25 cellular contexts compared by ENCODE assay signal in genomic region chr15:82567661-82568060, GRCh38. TPM values are rescaled to one million over a fixed set of nuclear protein-coding genes. Genes with fewer than 3 reads are reported as not detected.
DNase-seq lines count a peak whose midpoint lies in the region; ATAC-seq, FAIRE-seq and TF ChIP-seq lines count a peak whose summit lies in the region.
"Had no signal": no experiment of that assay in that cellular context is flagged by ENCODE, and none has a peak within 500 bp of the region (broad histone marks: within the 10 kb centered on the region; RNA-seq: fewer than 3 reads in every experiment).

No MANE protein-coding gene starts in this region.

- H3K36me3 Mint-ChIP-seq in Caco-2 (ENCODE audit: insufficient read depth, unreplicated experiment), result peaks cover 11% of the 10 kb centered on the region
- no peaks in the 10 kb centered on the region for H3K36me3 Mint-ChIP-seq in activated T-cell treated with anti-CD3 and anti-CD28 coated beads, Interleukin-2, amount 50 U/mL, for 24 hours (ENCODE audit: low read depth)
- H3K36me3 Mint-ChIP-seq: CD14-positive monocyte; CD4-positive, alpha-beta memory T cell; CD4-positive, CD25-positive, alpha-beta regulatory T cell; CD8-positive, alpha-beta memory T cell had no signal

- H3K4me1 Mint-ChIP-seq in Caco-2 (ENCODE audit: low read depth, unreplicated experiment), result peaks cover 24% of the 10 kb centered on the region
- no peaks in the 10 kb centered on the region for H3K4me1 Mint-ChIP-seq in activated T-cell treated with anti-CD3 and anti-CD28 coated beads, Interleukin-2, amount 50 U/mL, for 24 hours (ENCODE audit: low read depth)
- H3K4me1 Mint-ChIP-seq: CD4-positive, alpha-beta memory T cell; CD4-positive, CD25-positive, alpha-beta regulatory T cell; CD8-positive, alpha-beta memory T cell had no signal

- DNase-seq in Caco-2 (no peak), K562 (ENCODE audit: extremely low read depth in 1 of 4, low spot score in 3 of 4) (peak in 1 of 4 experiments; percentile 19), osteoblast (ENCODE audit: insufficient read length, low spot score, missing footprints) (no peak), vagina (ENCODE audit: extremely low spot score in 2 of 2) (peak; percentile 19 to 56), head of caudate nucleus (no peak), occipital lobe (lab: John Stamatoyannopoulos, UW) (no peak)
- DNase-seq in activated T-cell treated with anti-CD3 and anti-CD28 coated beads, Interleukin-2, amount 50 U/mL, for 24 hours, result no peak
- DNase-seq: 8988T; ACHN; BE2C; C1 segment of cervical spinal cord; Calu3; CD4-positive, alpha-beta memory T cell; CD4-positive, CD25-positive, alpha-beta regulatory T cell; CD8-positive, alpha-beta memory T cell; COR-L47; DMS79 treated with DMSO at 0.1 percent for 48 hours; GF-D8 had no signal

- H3K4me3 Mint-ChIP-seq in Caco-2 (ENCODE audit: unreplicated experiment), result no peak overlapping the region
- H3K4me3 Mint-ChIP-seq in activated T-cell treated with anti-CD3 and anti-CD28 coated beads, Interleukin-2, amount 50 U/mL, for 24 hours, result no peak overlapping the region
- H3K4me3 Mint-ChIP-seq: CD14-positive monocyte; CD4-positive, alpha-beta memory T cell; CD4-positive, CD25-positive, alpha-beta regulatory T cell; CD8-positive, alpha-beta memory T cell had no signal

- H3K27me3 ChIP-seq in Caco-2 (replicated peaks; ENCODE audit: control insufficient read depth, insufficient read depth, low read length) (no peaks in the 10 kb centered on the region), K562 (ENCODE audit: control insufficient read depth in 2 of 2, insufficient read depth in 2 of 2, low read length in 2 of 2) (no peaks in the 10 kb centered on the region), osteoblast (ENCODE audit: insufficient read depth, low read length) (no peaks in the 10 kb centered on the region), vagina (no peaks in the 10 kb centered on the region)
- H3K27me3 ChIP-seq: BE2C, BLaER1 had no signal

- intact Hi-C loops in Caco-2 (cut with micrococcal nuclease; ENCODE audit: unreplicated experiment) (loop anchor here (2.0 kb wide), 1 partner anchor 241 kb away; the partner anchor contains the start of gene WHAMM), K562 (cut with micrococcal nuclease) (loop anchor here (5.0 kb wide), 1 partner anchor 65 kb away; no protein-coding TSS in a partner anchor), vagina (cut with DNase I) (no loop called here), head of caudate nucleus (cut with DNase I) (no loop called here)

- TF ChIP-seq POLR2A in K562 (conservative IDR thresholded peaks at IDR 0.05), result no peak
- no peak for TF ChIP-seq POLR2A in vagina (IDR thresholded peaks at IDR 0.05)

- H3K4me3 ChIP-seq in Caco-2 (ENCODE audit: low read depth, low read length) (no peak overlapping the region), K562 (no peak overlapping the region), osteoblast (ENCODE audit: insufficient read depth, low read length) (no peak overlapping the region), vagina (no peak overlapping the region)
- H3K4me3 ChIP-seq: BLaER1 had no signal

- TF ChIP-seq EP300 in K562 (IDR thresholded peaks at IDR 0.05; ENCODE audit: low read length), result no peak

- CTCF ChIA-PET in Caco-2 (lab: Charles Lee), result no interaction called here
- CTCF ChIA-PET in K562 (lab: Yijun Ruan, JAX; ENCODE audit: low intra/inter-chr PET ratio), result no interaction called here

- H3K4me2 ChIP-seq in K562 (ENCODE audit: insufficient read depth, low read length) (no peak overlapping the region), osteoblast (ENCODE audit: insufficient read depth, low read length) (no peak overlapping the region)
- H3K4me2 ChIP-seq: BLaER1 had no signal

- in situ Hi-C loops in K562 (cut with MboI), result no loop called here

- H3K27ac Mint-ChIP-seq in Caco-2 (ENCODE audit: unreplicated experiment), result peak overlapping the region; percentile 97
- H3K27ac Mint-ChIP-seq in activated T-cell treated with anti-CD3 and anti-CD28 coated beads, Interleukin-2, amount 50 U/mL, for 24 hours, result no peak overlapping the region
- H3K27ac Mint-ChIP-seq: CD14-positive monocyte; CD4-positive, alpha-beta memory T cell; CD4-positive, CD25-positive, alpha-beta regulatory T cell; CD8-positive, alpha-beta memory T cell had no signal

- H4K20me1 ChIP-seq in K562 (replicated peaks; ENCODE audit: control insufficient read depth, insufficient read depth, low read length) (peaks cover 10% of the 10 kb centered on the region), osteoblast (ENCODE audit: insufficient read depth, low read length) (no peaks in the 10 kb centered on the region)
- H4K20me1 ChIP-seq: BLaER1 had no signal

- H3K79me2 ChIP-seq in K562 (ENCODE audit: control insufficient read depth, insufficient read depth, low read length), result no peaks in the 10 kb centered on the region; the same call in 2 of the 3 replicates
- peaks cover 33% of the 10 kb centered on the region for H3K79me2 ChIP-seq in osteoblast (ENCODE audit: insufficient read depth, low read length)

- H3K9ac ChIP-seq in K562 (ENCODE audit: insufficient read depth in 1 of 2, low read depth in 2 of 2, low read length in 2 of 2), result peak overlapping the region in 1 of 2 experiments; percentile 6; a peak in 1 of 4 replicates
- H3K9ac ChIP-seq: BLaER1 had no signal

- H3K27me3 Mint-ChIP-seq in Caco-2 (ENCODE audit: insufficient read depth, unreplicated experiment), result no peaks in the 10 kb centered on the region
- peaks cover 21% of the 10 kb centered on the region for H3K27me3 Mint-ChIP-seq in activated T-cell treated with anti-CD3 and anti-CD28 coated beads, Interleukin-2, amount 50 U/mL, for 24 hours

- BruUV-seq in Caco-2 (replicated peaks; lab: Mats Ljungman, UMichigan), result no TSS peak
- no TSS peak for BruUV-seq in K562 (replicated peaks; lab: Mats Ljungman, UMichigan)

- H3K9me1 ChIP-seq in K562 (ENCODE audit: control insufficient read depth, insufficient read depth, low read length), result peaks cover 4% of the 10 kb centered on the region

- no peak overlapping the region for H3K27ac ChIP-seq in K562 (ENCODE audit: extremely low read depth, low read depth, low read length)
- H3K27ac ChIP-seq in osteoblast (ENCODE audit: low read depth, low read length), result peak overlapping the region; percentile 85
- H3K27ac ChIP-seq in vagina, result no peak overlapping the region
- H3K27ac ChIP-seq: BLaER1 had no signal

- TF ChIP-seq RAD21 in K562 (CRISPR knock-in tag; conservative IDR thresholded peaks at IDR 0.05 in 1 of 2, IDR thresholded peaks at IDR 0.05 in 1 of 2), result no peak

- 5% methylated on average over 2 of the region's 2 CpGs for WGBS in K562 (ENCODE audit: insufficient coverage, low coverage, missing lambda C conversion rate)

- POLR2A ChIA-PET in Caco-2 (lab: Charles Lee) (interaction anchor here (1.0 to 1.7 kb wide), 2 partner anchors 24 to 27 kb away, joined by 3 to 13 read pairs; partner anchors contain the start of gene RPS17), K562 (lab: Yijun Ruan, JAX) (interaction anchor here (0.5 to 2.1 kb wide), 2 partner anchors 32 to 217 kb away, joined by 3 to 5 read pairs; no protein-coding TSS in a partner anchor)

- H3K9me3 Mint-ChIP-seq in Caco-2 (ENCODE audit: unreplicated experiment), result no peaks in the 10 kb centered on the region
- H3K9me3 Mint-ChIP-seq in activated T-cell treated with anti-CD3 and anti-CD28 coated beads, Interleukin-2, amount 50 U/mL, for 24 hours, result no peaks in the 10 kb centered on the region
- H3K9me3 Mint-ChIP-seq: CD14-positive monocyte; CD4-positive, alpha-beta memory T cell; CD8-positive, alpha-beta memory T cell had no signal

- H3K36me3 ChIP-seq in Caco-2 (ENCODE audit: control insufficient read depth, insufficient read depth, low read length) (no peaks in the 10 kb centered on the region), K562 (ENCODE audit: control insufficient read depth, insufficient read depth, low read length) (peaks cover 62% of the 10 kb centered on the region), osteoblast (ENCODE audit: insufficient read depth, low read length) (no peaks in the 10 kb centered on the region), vagina (no peaks in the 10 kb centered on the region)
- H3K36me3 ChIP-seq: BE2C, BLaER1 had no signal

- FAIRE-seq in K562 (lab: Jason Lieb, UNC), result no peak
- FAIRE-seq: A204.1, D721Med, G401.6, GM12891, GM18507 had no signal

- H2AFZ ChIP-seq in K562 (ENCODE audit: low read depth, low read length) (no peak overlapping the region), osteoblast (ENCODE audit: low read length) (no peak overlapping the region)

- peak; percentile 37 for ATAC-seq in K562

- no peak for TF ChIP-seq CTCF in Caco-2 (IDR thresholded peaks at IDR 0.05; ENCODE audit: insufficient read depth in 1 of 2, low read depth in 1 of 2, low read length in 1 of 2, severe bottlenecking in 1 of 2, unreplicated experiment in 1 of 2)
- TF ChIP-seq CTCF in K562 (IDR thresholded peaks at IDR 0.05 in 2 of 3, conservative IDR thresholded peaks at IDR 0.05 in 1 of 3; ENCODE audit: insufficient read depth in 2 of 3, low read depth in 1 of 3, low read length in 3 of 3), result no peak
- TF ChIP-seq CTCF in osteoblast (IDR thresholded peaks at IDR 0.05; ENCODE audit: extremely low read depth, low read depth, low read length), result no peak
- no peak for TF ChIP-seq CTCF in vagina (IDR thresholded peaks at IDR 0.05)

- H3K4me1 ChIP-seq in Caco-2 (peaks cover 18% of the 10 kb centered on the region), K562 (replicated peaks in 1 of 2; ENCODE audit: control insufficient read depth in 2 of 2, insufficient read depth in 2 of 2, low read length in 2 of 2) (peaks cover 21% of the 10 kb centered on the region in 2 experiments; a peak in 4 of 5 replicates), osteoblast (ENCODE audit: insufficient read depth, low read length) (peaks cover 40% of the 10 kb centered on the region), vagina (peaks cover 29% of the 10 kb centered on the region)

- H3K9me3 ChIP-seq in Caco-2 (no peaks in the 10 kb centered on the region), K562 (replicated peaks; ENCODE audit: control insufficient read depth, insufficient read depth, low read depth, low read length) (no peaks in the 10 kb centered on the region), osteoblast (ENCODE audit: low read depth, low read length) (no peaks in the 10 kb centered on the region), vagina (no peaks in the 10 kb centered on the region)
- H3K9me3 ChIP-seq: BE2C, BLaER1 had no signal

RNA-seq across cellular contexts. Expression of gene RPS17, which starts 27.4 kb away (rescaled TPM):
- total RNA-seq in Caco-2 (2022) (1,992 and 2,047 TPM in 2 replicates), K562 (2014; rRNA removed) (4,669 and 6,363 TPM in 2 replicates), K562 (2014; rRNA removed; fragmentation: Illumina TruSeq; extraction: Trizol) (4,513 and 5,229 TPM in 2 replicates), K562 (2015; rRNA removed; fragmentation: Illumina TruSeq; extraction: Trizol) (5,690 and 6,000 TPM in 2 replicates), K562 (2021) (2,376 and 2,708 TPM in 2 replicates), osteoblast (1,188 and 1,195 TPM in 2 replicates), vagina (1,829 TPM), occipital lobe (1,719 TPM)
- 288 and 405 TPM in 2 replicates for total RNA-seq in K562 (2011; cell fraction: chromatin; rRNA removed; ENCODE audit: low replicate concordance)
- 802 and 812 TPM in 2 replicates for total RNA-seq in K562 (2011; cell fraction: nucleolus; rRNA removed)
- 889 and 1,793 TPM in 2 replicates for total RNA-seq in K562 (2011; cell fraction: nucleoplasm; rRNA removed)
- polyA plus RNA-seq in K562 (2011; rRNA removed) (5,062 and 5,477 TPM in 2 replicates), K562 (2014; fragmentation: Illumina TruSeq; extraction: Trizol) (2,686 and 3,105 TPM in 2 replicates), K562 (2014; fragmentation: Nextera tagmentation; extraction: Ambion mirVana) (1,000 to 10,000 TPM; 1,988 to 2,233 TPM), K562 (2014; rRNA removed) (6,515 and 6,851 TPM in 2 replicates)
- polyA plus RNA-seq in K562 (2011; cell fraction: cytosol; rRNA removed), result 3,204 and 5,121 TPM in 2 replicates
- polyA plus RNA-seq in K562 (2011; cell fraction: nucleus; rRNA removed), result 1,138 and 2,084 TPM in 2 replicates
- polyA plus RNA-seq in K562 (2012), result 4,007 and 4,409 TPM in 2 replicates
- polyA minus RNA-seq in K562 (2011; rRNA and poly(A)+ RNA removed), result 1,664 and 1,697 TPM in 2 replicates
- 653 and 953 TPM in 2 replicates for polyA minus RNA-seq in K562 (2011; cell fraction: cytosol; rRNA and poly(A)+ RNA removed)
- 297 and 420 TPM in 2 replicates for polyA minus RNA-seq in K562 (2011; cell fraction: nucleus; rRNA and poly(A)+ RNA removed)

Comparison
In these comparisons a context has a peak if more than half of its experiments do, and no peak if none do; other contexts are left out.
1. DNase-seq: peak in vagina (2 of 2); none in Caco-2 (0 of 2), osteoblast (single experiment), head of caudate nucleus (0 of 42), occipital lobe (single experiment) and activated T-cell treated with anti-CD3 and anti-CD28 coated beads, Interleukin-2, amount 50 U/mL, for 24 hours (single experiment).
2. intact Hi-C loops: an anchor here in Caco-2 (2.0 kb wide) and K562 (5.0 kb wide); none called in vagina and head of caudate nucleus.